8 cellular contexts compared by ENCODE assay signal in genomic region chr1:246699095-246699735, GRCh38. TPM values are rescaled to one million over a fixed set of nuclear protein-coding genes. Genes with fewer than 3 reads are reported as not detected.
DNase-seq lines count a peak whose midpoint lies in the region; ATAC-seq and TF ChIP-seq lines count a peak whose summit lies in the region.

No MANE protein-coding gene starts in this region.

- H3K4me1 ChIP-seq in mucosa of descending colon (ENCODE audit: low read depth), result peaks cover 18% of the 10 kb centered on the region

- intact Hi-C loops in mucosa of descending colon (cut with DNase I, micrococcal nuclease), result loop anchor here in 1 of 2 donors (5.0 kb wide), 1 partner anchor 132 kb away; the partner anchor contains the start of genes CNST and TFB2M

- no peaks in the 10 kb centered on the region for H3K27me3 Mint-ChIP-seq in activated CD8-positive, alpha-beta T cell treated with anti-CD3 and anti-CD28 coated beads, Interleukin-2, amount 10 ng/mL, durations not matched to agents 7 days and 5 days (ENCODE audit: low read depth)
- peaks cover 8% of the 10 kb centered on the region in 2 donors for H3K27me3 Mint-ChIP-seq in effector memory CD8-positive, alpha-beta T cell

- peak; percentile 76 for TF ChIP-seq CTCF in mucosa of descending colon (IDR thresholded peaks at IDR 0.05)

- peaks cover 14% of the 10 kb centered on the region for H3K4me1 Mint-ChIP-seq in activated CD8-positive, alpha-beta T cell treated with anti-CD3 and anti-CD28 coated beads, Interleukin-2, amount 10 ng/mL, durations not matched to agents 7 days and 5 days (ENCODE audit: low read depth)
- peaks cover 8 to 9% of the 10 kb centered on the region in 2 donors for H3K4me1 Mint-ChIP-seq in effector memory CD8-positive, alpha-beta T cell (ENCODE audit: low read depth in 2 of 2)

- POLR2A ChIA-PET in activated CD8-positive, alpha-beta T cell treated with anti-CD3 and anti-CD28 coated beads, Interleukin-2, amount 10 ng/mL, durations not matched to agents 7 days and 5 days (lab: Charles Lee), result no interaction called here

- ATAC-seq in GM21381 (IDR thresholded peaks at IDR 0.05; ENCODE audit: unreplicated experiment) (peak; percentile 98), mucosa of descending colon (peak; percentile 83)
- peak; percentile 96 for ATAC-seq in activated CD8-positive, alpha-beta T cell treated with anti-CD3 and anti-CD28 coated beads, Interleukin-2, amount 10 ng/mL, durations not matched to agents 7 days and 5 days
- peak; percentile 93 for ATAC-seq in effector memory CD8-positive, alpha-beta T cell (replicated peaks)

- H3K4me3 Mint-ChIP-seq in activated CD8-positive, alpha-beta T cell treated with anti-CD3 and anti-CD28 coated beads, Interleukin-2, amount 10 ng/mL, durations not matched to agents 7 days and 5 days, result peak overlapping the region; percentile 22
- H3K4me3 Mint-ChIP-seq in effector memory CD8-positive, alpha-beta T cell, result peak overlapping the region; percentile 72 to 79

- no peaks in the 10 kb centered on the region for H3K36me3 ChIP-seq in mucosa of descending colon (ENCODE audit: low read depth)

- peak overlapping the region; percentile 15 for H3K27ac Mint-ChIP-seq in activated CD8-positive, alpha-beta T cell treated with anti-CD3 and anti-CD28 coated beads, Interleukin-2, amount 10 ng/mL, durations not matched to agents 7 days and 5 days
- H3K27ac Mint-ChIP-seq in effector memory CD8-positive, alpha-beta T cell, result peak overlapping the region; percentile 7 to 88

- no peak overlapping the region for H3K4me3 ChIP-seq in mucosa of descending colon

- H3K36me3 Mint-ChIP-seq in activated CD8-positive, alpha-beta T cell treated with anti-CD3 and anti-CD28 coated beads, Interleukin-2, amount 10 ng/mL, durations not matched to agents 7 days and 5 days (ENCODE audit: low read depth), result no peaks in the 10 kb centered on the region
- H3K36me3 Mint-ChIP-seq in effector memory CD8-positive, alpha-beta T cell (ENCODE audit: insufficient read depth), result peaks cover 8% of the 10 kb centered on the region

- DNase-seq in Caki2 (ENCODE audit: low read depth), result peak; percentile 80
- DNase-seq in HT-29 (ENCODE audit: low spot score), result peak; percentile 90
- peak; percentile 29 for DNase-seq in NK-92 (lab: John Stamatoyannopoulos, UW; ENCODE audit: unreplicated experiment)
- DNase-seq in activated CD8-positive, alpha-beta T cell treated with anti-CD3 and anti-CD28 coated beads, Interleukin-2, amount 10 ng/mL, durations not matched to agents 7 days and 5 days, result peak; percentile 90
- peak; percentile 59 to 73 (median 73) for DNase-seq in effector memory CD8-positive, alpha-beta T cell
- DNase-seq in mucosa of descending colon, result peak; percentile 86 to 92 (median 87)
- DNase-seq in stimulated activated CD8-positive, alpha-beta memory T cell treated with anti-CD3 and anti-CD28 coated beads, Interleukin-15, amount 100 ng/mL, for 48 hours (ENCODE audit: low read depth in 2 of 2), result peak; percentile 68 to 69

- CTCF ChIA-PET in activated CD8-positive, alpha-beta T cell treated with anti-CD3 and anti-CD28 coated beads, Interleukin-2, amount 10 ng/mL, durations not matched to agents 7 days and 5 days (lab: Charles Lee), result no interaction called here

- H3K9me3 ChIP-seq in mucosa of descending colon, result no peaks in the 10 kb centered on the region

- in situ Hi-C loops in Caki2 (cut with HindIII; ENCODE audit: low pct_unique_long_range_greater_than_20kb, low sequenced_read_pairs), result no loop called here

- H3K9me3 Mint-ChIP-seq in activated CD8-positive, alpha-beta T cell treated with anti-CD3 and anti-CD28 coated beads, Interleukin-2, amount 10 ng/mL, durations not matched to agents 7 days and 5 days (ENCODE audit: insufficient read depth), result peaks cover under 1% of the 10 kb centered on the region
- H3K9me3 Mint-ChIP-seq in effector memory CD8-positive, alpha-beta T cell, result peaks cover 0 to 7% of the 10 kb centered on the region in 2 donors

RNA-seq across cellular contexts. Expression of gene SCCPDH, which starts 25.0 kb away (rescaled TPM):
- 46.7 and 63.8 TPM in 2 replicates for total RNA-seq in Caki2 (2014; rRNA removed; shearing (Covaris generic); ENCODE audit: low replicate concordance)
- total RNA-seq in HT-29 (2014; rRNA removed; shearing (Covaris generic)), result 20.5 and 21.5 TPM in 2 replicates
- 10 to 100 TPM; 18.5 to 19.6 TPM for total RNA-seq in activated CD8-positive, alpha-beta T cell treated with anti-CD3 and anti-CD28 coated beads, Interleukin-2, amount 10 ng/mL, durations not matched to agents 7 days and 5 days
- 10 to 100 TPM; 15.5 to 31.5 (median 27.5) TPM for total RNA-seq in mucosa of descending colon

Comparison
In these comparisons a context has a peak if more than half of its experiments do, and no peak if none do; other contexts are left out.
1. DNase-seq: peak in every context shown above with its lines; median percentile 90 in HT-29; 90 in activated CD8-positive, alpha-beta T cell treated with anti-CD3 and anti-CD28 coated beads, Interleukin-2, amount 10 ng/mL, durations not matched to agents 7 days and 5 days; 87 in mucosa of descending colon; 80 in Caki2; 73 in effector memory CD8-positive, alpha-beta T cell; 68 in stimulated activated CD8-positive, alpha-beta memory T cell treated with anti-CD3 and anti-CD28 coated beads, Interleukin-15, amount 100 ng/mL, for 48 hours; 29 in NK-92.